ENCODE assay signal across 7 cellular contexts in genomic region chr6:46222286-46222685, GRCh38.
"Had no signal": no experiment of that assay in that cellular context is flagged by ENCODE, and none has a peak within 500 bp of the region (broad histone marks: within the 10 kb centered on the region; RNA-seq: fewer than 3 reads in every experiment).

No MANE protein-coding gene starts in this region.

- ATAC-seq: GM23338 had no signal

- FAIRE-seq: H1, H54, HTR-8/SVneo had no signal

- H3K4me2 ChIP-seq: GM23338 had no signal

- H2AFZ ChIP-seq: GM23338 had no signal

- DNase-seq: H9, HCEC 1CT, KBM-7 had no signal

- H3K4me3 ChIP-seq: GM23338 had no signal
